Comparison of ENCODE assay signal across 8 cellular contexts in the genomic region with DNA sequence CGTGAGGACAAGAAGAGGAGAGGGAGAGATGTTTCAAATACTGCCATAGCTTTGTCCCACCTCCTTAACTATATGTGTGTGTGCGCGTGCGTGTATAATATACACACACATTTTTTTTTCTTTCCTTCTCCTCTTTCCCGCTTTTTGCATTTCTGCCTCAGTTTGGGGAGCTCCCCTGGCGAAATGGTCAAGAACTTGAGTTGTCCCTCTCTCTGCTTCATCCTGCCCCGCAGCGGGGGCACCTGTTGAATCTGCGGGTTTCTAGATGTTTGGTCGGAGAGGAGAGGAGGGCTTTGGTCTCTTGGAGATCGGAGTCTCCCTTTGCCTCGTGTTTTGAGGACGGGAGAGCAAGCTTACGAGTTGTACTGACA. TPM values are rescaled to one million over a fixed set of nuclear protein-coding genes. Genes with fewer than 3 reads are reported as not detected.
A peak's percentile ranks its signal among the peaks of the same experiment; 100 is the strongest.
DNase-seq lines count a peak whose midpoint lies in the region; ATAC-seq, FAIRE-seq and TF ChIP-seq lines count a peak whose summit lies in the region.

No MANE protein-coding gene starts in this region.

- peak; percentile 55 for DNase-seq in D341Med (ENCODE audit: low spot score)
- DNase-seq in RCC 7860 (ENCODE audit: low spot score): peak; percentile 50
- no peak for DNase-seq in lower leg skin (ENCODE audit: low spot score in 2 of 2)
- no peak for DNase-seq in hepatic stellate cell (ENCODE audit: low spot score)

- H3K27ac ChIP-seq in cingulate gyrus (ENCODE audit: low read depth, low read length) (peak overlapping the region; percentile 75), thymus (ENCODE audit: low read depth) (no peak overlapping the region)

- TF ChIP-seq POLR2A in lower leg skin (IDR thresholded peaks at IDR 0.05): no peak

- peaks cover 2% of the 10 kb centered on the region for H3K4me1 ChIP-seq in thymus (ENCODE audit: control insufficient read depth, insufficient read depth, low read length)

- ATAC-seq in GM19372 (IDR thresholded peaks at IDR 0.05; ENCODE audit: low read depth, unreplicated experiment) (peak; percentile 37), HG03469 (IDR thresholded peaks at IDR 0.05; ENCODE audit: unreplicated experiment) (peak; percentile 2)

- H3K4me3 ChIP-seq in lower leg skin (ENCODE audit: low read depth, poor library complexity, severe bottlenecking): peak overlapping the region; percentile 80
- peak overlapping the region; percentile 86 for H3K4me3 ChIP-seq in thymus (ENCODE audit: low read length)

- H3K27me3 ChIP-seq in thymus (ENCODE audit: control insufficient read depth, insufficient read depth): no peaks in the 10 kb centered on the region

- no peaks in the 10 kb centered on the region for H3K9me3 ChIP-seq in thymus (ENCODE audit: control insufficient read depth)

- FAIRE-seq in RCC 7860 (lab: Jason Lieb, UNC): no peak

- TF ChIP-seq CTCF in lower leg skin (IDR thresholded peaks at IDR 0.05): no peak

- intact Hi-C loops in lower leg skin (cut with DNase I; ENCODE audit: low total_unique reads): no loop called here

- peaks cover 13% of the 10 kb centered on the region for H3K36me3 ChIP-seq in thymus (ENCODE audit: control insufficient read depth, insufficient read depth)

- 2% methylated on average over 14 of the region's 14 CpGs for WGBS in lower leg skin, 2 donors
- under 1% methylated on average over 14 of the region's 14 CpGs for WGBS in thymus

RNA-seq across cellular contexts. Expression of gene SCCPDH, which starts 0.5 kb away (rescaled TPM):
- 10 to 100 TPM; 13.3 to 23.3 (median 17.0) TPM for total RNA-seq in lower leg skin
- 19.3 TPM for polyA plus RNA-seq in thymus

Comparison
In these comparisons a context has a peak if more than half of its experiments do, and no peak if none do; other contexts are left out.
1. DNase-seq: peak in D341Med (single experiment) and RCC 7860 (single experiment); none in lower leg skin (0 of 2) and hepatic stellate cell (single experiment).